ENCODE assay signal across 7 cellular contexts in genomic region chr17:79991140-79991923, GRCh38. TPM values are rescaled to one million over a fixed set of nuclear protein-coding genes. Genes with fewer than 3 reads are reported as not detected.
A peak's percentile ranks its signal among the peaks of the same experiment; 100 is the strongest.
DNase-seq lines count a peak whose midpoint lies in the region; ATAC-seq and TF ChIP-seq lines count a peak whose summit lies in the region.

No MANE protein-coding gene starts in this region.

- peak overlapping the region; percentile 29; the same call in 1 of the 2 replicates for H3K4me3 Mint-ChIP-seq in WTC11

- ATAC-seq in WTC11 (peak; percentile 82), GM21528 (IDR thresholded peaks at IDR 0.05; ENCODE audit: low FRiP score, unreplicated experiment) (no peak)

- TF ChIP-seq CTCF in WTC11 (IDR thresholded peaks at IDR 0.05) (peak; percentile 15; the same call in 1 of the 2 replicates), breast epithelium (IDR thresholded peaks at IDR 0.05) (no peak)

- peak overlapping the region in 1 of 2 donors; percentile 73 for H3K27ac ChIP-seq in breast epithelium

- no peaks in the 10 kb centered on the region for H3K36me3 Mint-ChIP-seq in WTC11

- POLR2A ChIA-PET in WTC11 (lab: Charles Lee) = interaction anchor here (0.7 kb wide), 2 partner anchors 16 to 176 kb away, joined by 3 read pairs; no protein-coding TSS in a partner anchor

- H3K27me3 ChIP-seq in breast epithelium = no peaks in the 10 kb centered on the region

- TF ChIP-seq POLR2A in breast epithelium (IDR thresholded peaks at IDR 0.05) = no peak

- DNase-seq in GM19238 (ENCODE audit: insufficient read length, low spot score) = peak; percentile 51
- peak; percentile 85 for DNase-seq in NCI-H2171 (lab: John Stamatoyannopoulos, UW)
- DNase-seq in WTC11 (ENCODE audit: low spot score) = peak; percentile 87
- DNase-seq in breast epithelium (ENCODE audit: low spot score in 2 of 2) = peak; percentile 77 to 87
- DNase-seq in islet precursor cell = peak; percentile 95
- peak; percentile 63 to 82 for DNase-seq in stimulated activated CD4-positive, alpha-beta T cell treated with anti-CD3 and anti-CD28 coated beads, Interleukin-15, amount 100 ng/mL, for 48 hours (ENCODE audit: low read depth in 2 of 2)

- peaks cover 4 to 31% of the 10 kb centered on the region in 2 donors for H3K4me1 ChIP-seq in breast epithelium

- peak overlapping the region; percentile 79; the same call in 1 of the 2 replicates for H3K27ac Mint-ChIP-seq in WTC11

- H3K27me3 Mint-ChIP-seq in WTC11 (ENCODE audit: low read depth) = no peaks in the 10 kb centered on the region

- H3K9me3 Mint-ChIP-seq in WTC11 = no peaks in the 10 kb centered on the region

- H3K4me3 ChIP-seq in breast epithelium = peak overlapping the region; percentile 16 to 58 (median 38)

- intact Hi-C loops in breast epithelium (cut with DNase I; ENCODE audit: low total_unique reads) = loop anchor here (5.0 kb wide), 1 partner anchor 529 kb away; no protein-coding TSS in a partner anchor

- CTCF ChIA-PET in WTC11 (lab: Charles Lee) = interaction anchor here (0.6 to 5.3 kb wide), 13 partner anchors 14 to 264 kb away, joined by 3 to 42 read pairs (median 4); no protein-coding TSS in a partner anchor

- no peaks in the 10 kb centered on the region for H3K9me3 ChIP-seq in breast epithelium

- peaks cover 58% of the 10 kb centered on the region for H3K4me1 Mint-ChIP-seq in WTC11

- H3K36me3 ChIP-seq in breast epithelium = no peaks in the 10 kb centered on the region

TF ChIP-seq in WTC11, 78 proteins besides CTCF, POLR2A, EP300 and RAD21:
- TF ChIP-seq MLX (CRISPR knock-in tag; IDR thresholded peaks at IDR 0.05) = no peak
- 0 out of 2 replicates have a peak, but pooled peaks have one; percentile 17 for TF ChIP-seq SP1 (CRISPR knock-in tag; conservative IDR thresholded peaks at IDR 0.05)

RNA-seq across cellular contexts. Expression of gene TBC1D16, which starts 44.3 kb away (rescaled TPM):
- total RNA-seq in WTC11 (2021) = 89.8 to 96.1 TPM (median 90.4 TPM) in 3 replicates
- 10 to 100 TPM; 27.1 to 92.2 (median 32.8) TPM for total RNA-seq in breast epithelium

RNA-seq across cellular contexts. Expression of gene CCDC40, which starts 45.1 kb away (rescaled TPM):
- total RNA-seq in WTC11 (2021) (15.1 to 16.3 TPM (median 15.2 TPM) in 3 replicates), breast epithelium (10 to 100 TPM in 2 of 3 donors, 1 to 10 TPM in 1; 7.4 to 11.8 (median 11.6) TPM)
